In genomic region chr11:73312806-73313403, GRCh38 we compare ENCODE assay signal across 11 cellular contexts. TPM values are rescaled to one million over a fixed set of nuclear protein-coding genes. Genes with fewer than 3 reads are reported as not detected.
DNase-seq lines count a peak whose midpoint lies in the region; ATAC-seq, FAIRE-seq and TF ChIP-seq lines count a peak whose summit lies in the region.
"Had no signal": no experiment of that assay in that cellular context is flagged by ENCODE, and none has a peak within 500 bp of the region (broad histone marks: within the 10 kb centered on the region; RNA-seq: fewer than 3 reads in every experiment).

No MANE protein-coding gene starts in this region.

- peaks cover 0 to 5% (median 0%) of the 10 kb centered on the region in 3 experiments; a peak in 1 of 7 replicates for H3K36me3 Mint-ChIP-seq in H9 (ENCODE audit: insufficient read depth in 1 of 3, low read depth in 3 of 3)
- H3K36me3 Mint-ChIP-seq: activated naive CD8-positive, alpha-beta T cell; immature natural killer cell had no signal

- no CpG with 5 or more reads among the region's 7 CpGs for WGBS in H9 (ENCODE audit: extremely low coverage, insufficient read length, low lambda C conversion rate)

- no peak overlapping the region for H2BK5ac ChIP-seq in H9 (ENCODE audit: insufficient read length, low read length)

- peak overlapping the region; percentile 81 for H3K4me3 ChIP-seq in AG04449 (ENCODE audit: low read depth, low read length)
- peak overlapping the region in 3 of 4 donors; percentile 15 to 61 (median 16) for H3K4me3 ChIP-seq in Peyer's patch
- H3K4me3 ChIP-seq in fibroblast of lung (replicated peaks in 1 of 4; ENCODE audit: control extremely low read depth in 1 of 4, insufficient read depth in 1 of 4, low read depth in 3 of 4, low read length in 4 of 4), result peak overlapping the region; percentile 59 to 88 (median 76)
- H3K4me3 ChIP-seq in parathyroid adenoma (ENCODE audit: low read depth, low read length), result no peak overlapping the region

- no peak overlapping the region for H3K14ac ChIP-seq in H9 (ENCODE audit: insufficient read depth, low read length)

- H3K79me2 ChIP-seq in fibroblast of lung (ENCODE audit: control insufficient read depth, insufficient read depth, low read length) (peaks cover 87% of the 10 kb centered on the region), parathyroid adenoma (peaks cover 23% of the 10 kb centered on the region), H9 (ENCODE audit: insufficient read depth, low read length) (no peaks in the 10 kb centered on the region; the same call in 1 of the 2 replicates)

- peaks cover 17% of the 10 kb centered on the region for H3K23me2 ChIP-seq in H9 (ENCODE audit: insufficient read length, low read depth, low read length, poor library complexity, severe bottlenecking)

- no peak for FAIRE-seq in GM12892 (lab: Jason Lieb, UNC)

- TF ChIP-seq CTCF in AG04449 (IDR thresholded peaks at IDR 0.05; ENCODE audit: insufficient read depth, low read length, missing control alignments), result no peak
- no peak for TF ChIP-seq CTCF in Peyer's patch (IDR thresholded peaks at IDR 0.05)
- no peak for TF ChIP-seq CTCF in fibroblast of lung (conservative IDR thresholded peaks at IDR 0.05 in 1 of 2, IDR thresholded peaks at IDR 0.05 in 1 of 2; ENCODE audit: low read depth in 1 of 2, low read length in 2 of 2)
- no peak for TF ChIP-seq CTCF in parathyroid adenoma (IDR thresholded peaks at IDR 0.05)
- TF ChIP-seq CTCF in H9 (conservative IDR thresholded peaks at IDR 0.05), result no peak

- no peak overlapping the region for H2BK15ac ChIP-seq in H9 (ENCODE audit: low read depth, low read length)

- H3K27me3 ChIP-seq in Peyer's patch (peaks cover 0 to 6% of the 10 kb centered on the region in 2 donors), fibroblast of lung (ENCODE audit: control insufficient read depth, insufficient read depth, low read length) (no peaks in the 10 kb centered on the region), parathyroid adenoma (ENCODE audit: control insufficient read depth, insufficient read depth, low read length) (no peaks in the 10 kb centered on the region), H9 (ENCODE audit: insufficient read depth, low read length) (no peaks in the 10 kb centered on the region; the same call in 1 of the 2 replicates)

- no peak overlapping the region for H2AK5ac ChIP-seq in H9 (ENCODE audit: insufficient read length, low read length)

- H3K4ac ChIP-seq in H9 (ENCODE audit: low read depth, low read length), result no peak overlapping the region

- no peak overlapping the region for H3K23ac ChIP-seq in H9 (ENCODE audit: insufficient read length, low read depth, low read length)

- H2AFZ ChIP-seq in fibroblast of lung (ENCODE audit: low read length) (no peak overlapping the region), parathyroid adenoma (no peak overlapping the region), H9 (ENCODE audit: low read length) (no peak overlapping the region)

- H3K36me3 ChIP-seq in Peyer's patch (no peaks in the 10 kb centered on the region), fibroblast of lung (ENCODE audit: control insufficient read depth, insufficient read depth, low read length) (peaks cover 15% of the 10 kb centered on the region), parathyroid adenoma (ENCODE audit: control insufficient read depth, insufficient read depth, low read length) (no peaks in the 10 kb centered on the region)

- H3K4me3 Mint-ChIP-seq in H9, result no peak overlapping the region
- H3K4me3 Mint-ChIP-seq: activated naive CD8-positive, alpha-beta T cell; immature natural killer cell had no signal

- peaks cover 24 to 51% of the 10 kb centered on the region in 2 experiments for H3K4me1 Mint-ChIP-seq in H9

- no peak overlapping the region for H4K91ac ChIP-seq in H9 (ENCODE audit: insufficient read length, low read depth, low read length)

- CTCF ChIA-PET in AG04449 (lab: Yijun Ruan, JAX), result interaction anchor here (0.6 to 28.8 kb wide), 7 partner anchors 13 to 348 kb away, joined by 3 to 605 read pairs (median 18); no protein-coding TSS in a partner anchor

- H3K27me3 Mint-ChIP-seq in H9 (ENCODE audit: low read depth), result peaks cover 36% of the 10 kb centered on the region
- H3K27me3 Mint-ChIP-seq: activated naive CD8-positive, alpha-beta T cell had no signal

- H4K5ac ChIP-seq in H9 (ENCODE audit: insufficient read length, low read depth, low read length), result no peak overlapping the region

- H2BK20ac ChIP-seq in H9 (ENCODE audit: low read depth, low read length, poor library complexity, severe bottlenecking), result no peak overlapping the region

- H4K20me1 ChIP-seq in fibroblast of lung (ENCODE audit: control insufficient read depth, extremely low read depth, insufficient read depth, low read length) (no peaks in the 10 kb centered on the region), H9 (ENCODE audit: control insufficient read depth, insufficient read depth, insufficient read length) (no peaks in the 10 kb centered on the region)

- H3K27ac Mint-ChIP-seq in H9, result no peak overlapping the region; a peak in 1 of 7 replicates
- H3K27ac Mint-ChIP-seq: activated naive CD8-positive, alpha-beta T cell had no signal

- H3K9ac ChIP-seq in fibroblast of lung (ENCODE audit: insufficient read depth, low read length) (peak overlapping the region; percentile 51), parathyroid adenoma (no peak overlapping the region), H9 (ENCODE audit: extremely low read depth, insufficient read length, low read length) (no peak overlapping the region)

- DNase-seq in AG04449 (ENCODE audit: low read depth, low spot score) (no peak), Peyer's patch (no peak), fibroblast of lung (ENCODE audit: low read depth in 2 of 2) (peak; percentile 50 to 67), GM12892 (ENCODE audit: insufficient read length) (no peak), H9 (no peak), HuH-7.5 (ENCODE audit: low spot score) (no peak)
- DNase-seq: immature natural killer cell, NCI-H2029 had no signal

- POLR2A ChIA-PET in AG04449 (lab: Yijun Ruan, JAX), result interaction anchor here (0.6 to 3.2 kb wide), 3 partner anchors 11 to 23 kb away, joined by 3 to 17 read pairs (median 5); no protein-coding TSS in a partner anchor

- H3T11ph ChIP-seq in H9 (ENCODE audit: low read length), result no peak overlapping the region

- no peaks in the 10 kb centered on the region for H3K9me3 ChIP-seq in Peyer's patch
- no peaks in the 10 kb centered on the region for H3K9me3 ChIP-seq in fibroblast of lung (ENCODE audit: control insufficient read depth, insufficient read depth, low read depth, low read length)
- no peaks in the 10 kb centered on the region for H3K9me3 ChIP-seq in parathyroid adenoma (ENCODE audit: control insufficient read depth, low read length)
- H3K9me3 ChIP-seq in H9 (ENCODE audit: control insufficient read depth, low read depth, low read length), result no peaks in the 10 kb centered on the region

- H3K56ac ChIP-seq in H9 (ENCODE audit: insufficient read length, low read depth, low read length), result no peak overlapping the region

- no peaks in the 10 kb centered on the region for H3K9me3 Mint-ChIP-seq in H9
- H3K9me3 Mint-ChIP-seq: immature natural killer cell had no signal

- H3K27ac ChIP-seq in Peyer's patch, result peak overlapping the region; percentile 4 to 94 (median 42)
- H3K27ac ChIP-seq in fibroblast of lung (ENCODE audit: insufficient read depth, low read length), result peak overlapping the region; percentile 85
- H3K27ac ChIP-seq in parathyroid adenoma, result no peak overlapping the region
- H3K27ac ChIP-seq in H9 (ENCODE audit: insufficient read length, low read depth, low read length), result no peak overlapping the region

- H2BK120ac ChIP-seq in H9 (ENCODE audit: low read depth, low read length, poor library complexity, severe bottlenecking), result no peak overlapping the region

- no peak for ATAC-seq in HG02763 (IDR thresholded peaks at IDR 0.05; ENCODE audit: unreplicated experiment)

- TF ChIP-seq POLR2A in Peyer's patch (IDR thresholded peaks at IDR 0.05) (no peak), GM12892 (IDR thresholded peaks at IDR 0.05; ENCODE audit: low read depth, low read length) (no peak)

- H3K4me2 ChIP-seq in fibroblast of lung (ENCODE audit: extremely low read depth, insufficient read depth, low read length) (peak overlapping the region; percentile 97), parathyroid adenoma (ENCODE audit: low read length) (peak overlapping the region; percentile 38), H9 (ENCODE audit: insufficient read depth, insufficient read length, low read length) (no peak overlapping the region)

- H2BK12ac ChIP-seq in H9 (ENCODE audit: insufficient read length, low read depth, low read length), result no peak overlapping the region

- H3K18ac ChIP-seq in H9 (ENCODE audit: insufficient read length, low read depth, low read length), result no peak overlapping the region

- no peaks in the 10 kb centered on the region for H3K79me1 ChIP-seq in H9 (ENCODE audit: insufficient read depth, low read depth, low read length, poor library complexity, severe bottlenecking)

- H4K8ac ChIP-seq in H9 (replicated peaks; ENCODE audit: insufficient read length, low read depth, low read length), result no peak overlapping the region

- H3K4me1 ChIP-seq in Peyer's patch (peaks cover 0 to 65% (median 7%) of the 10 kb centered on the region in 4 donors), fibroblast of lung (ENCODE audit: control insufficient read depth, extremely low read depth, insufficient read depth, low read length) (peaks cover 40% of the 10 kb centered on the region), parathyroid adenoma (peaks cover 3% of the 10 kb centered on the region), H9 (ENCODE audit: insufficient read depth, low read length) (no peaks in the 10 kb centered on the region)

RNA-seq across cellular contexts. Expression of gene ARHGEF17, which starts 4.8 kb away (rescaled TPM):
- total RNA-seq in Peyer's patch, result 10 to 100 TPM in 3 of 4 donors, 1 to 10 TPM in 1; 3.2 to 33.8 (median 17.4) TPM
- total RNA-seq in fibroblast of lung, result 28.2 and 42.8 TPM in 2 replicates
- polyA plus RNA-seq in fibroblast of lung, result 26.5 and 43.1 TPM in 2 replicates
- polyA plus RNA-seq in fibroblast of lung (2012), result 41.8 and 65.2 TPM in 2 replicates
- 98.5 and 157 TPM in 2 replicates for polyA minus RNA-seq in fibroblast of lung (ENCODE audit: low replicate concordance)
- polyA plus RNA-seq in GM12892 (2012; ENCODE audit: missing spikeins), result 8.9 TPM
- 6.2 and 7.4 TPM in 2 replicates for total RNA-seq in H9 (2021)
- polyA plus RNA-seq: immature natural killer cell had no signal

RNA-seq across cellular contexts. Expression of gene P2RY6, which starts 40.8 kb away (rescaled TPM):
- total RNA-seq in Peyer's patch (1 to 10 TPM in 3 of 4 donors, not detected in 1; 1.5 to 6.6 (median 2.3) TPM), fibroblast of lung (0.26 and 0.33 TPM in 2 replicates), H9 (2021) (not detected in 2 replicates)
- 0.12 and 0.24 TPM in 2 replicates for polyA plus RNA-seq in fibroblast of lung
- polyA plus RNA-seq in fibroblast of lung (2012), result 0.10 and 0.22 TPM in 2 replicates
- polyA minus RNA-seq in fibroblast of lung (ENCODE audit: low replicate concordance), result 0.27 TPM in 1 of 2 replicates, not detected in the other
- 0.13 TPM for polyA plus RNA-seq in GM12892 (2012; ENCODE audit: missing spikeins)

Comparison
In these comparisons a context has a peak if more than half of its experiments do, and no peak if none do; other contexts are left out.
1. DNase-seq: peak in fibroblast of lung (2 of 2); none in AG04449 (single experiment), Peyer's patch (0 of 3), GM12892 (single experiment), H9 (single experiment) and HuH-7.5 (single experiment).
2. H3K27ac ChIP-seq: peak in Peyer's patch (4 of 4) and fibroblast of lung (single experiment); none in parathyroid adenoma (single experiment) and H9 (single experiment).